30 cellular contexts compared by ENCODE assay signal in genomic region chr14:49036991-49037390, GRCh38.
"Had no signal": no experiment of that assay in that cellular context is flagged by ENCODE, and none has a peak within 500 bp of the region (broad histone marks: within the 10 kb centered on the region; RNA-seq: fewer than 3 reads in every experiment).

No MANE protein-coding gene starts in this region.

- ATAC-seq: left colon; left lung; lower lobe of right lung; mucosa of descending colon; naive thymus-derived CD4-positive, alpha-beta T cell; natural killer cell treated with Interleukin-12 subunit alpha and Interleukin-12 subunit beta and Interleukin-15 and Interleukin-18, amount 100 ng/mL, for 72 hours; pancreas; right cardiac atrium; sciatic nerve; stimulated activated memory B cell treated with anti-CD40 and anti-IgM and Interleukin-4, amounts not matched to agents 10 μg/mL and 1 μg/mL and 100 μg/mL, for 72 hours; stimulated activated naive CD8-positive, alpha-beta T cell treated with anti-CD3 and anti-CD28 coated beads, Interleukin-15, amount 100 ng/mL, for 72 hours had no signal

- H3K4me1 ChIP-seq: left lung, lower lobe of right lung, pancreas, prostate gland, spleen, testis, thyroid gland, transverse colon, upper lobe of left lung, vagina had no signal

- H3K27me3 ChIP-seq: left lung, pancreas, spleen, testis, thyroid gland, transverse colon, upper lobe of left lung, vagina had no signal

- H3K9me3 ChIP-seq: left lung, lower lobe of right lung, mucosa of descending colon, pancreas, prostate gland, spleen, testis, thyroid gland, transverse colon, upper lobe of left lung, vagina had no signal

- H3K27me3 Mint-ChIP-seq: natural killer cell treated with Interleukin-12 subunit alpha and Interleukin-12 subunit beta and Interleukin-15 and Interleukin-18, amount 100 ng/mL, for 72 hours; stimulated activated memory B cell treated with anti-CD40 and anti-IgM and Interleukin-4, amounts not matched to agents 10 μg/mL and 1 μg/mL and 100 μg/mL, for 72 hours; stimulated activated naive CD8-positive, alpha-beta T cell treated with anti-CD3 and anti-CD28 coated beads, Interleukin-15, amount 100 ng/mL, for 72 hours had no signal

- DNase-seq: hypothalamus; immature natural killer cell; kidney; left colon; left lung; lower lobe of right lung; mammary epithelial cell; mesenchymal stem cell; mucosa of descending colon; naive thymus-derived CD4-positive, alpha-beta T cell; pancreas; posterior cingulate gyrus; retina; right cardiac atrium; spleen; stimulated activated CD4-positive, alpha-beta T cell treated with anti-CD3 and anti-CD28 coated beads, Interleukin-4, amount 100 ng/mL, for 4 hours; stimulated activated CD8-positive, alpha-beta memory T cell treated with anti-CD3 and anti-CD28 coated beads, Interleukin-4, amount 100 ng/mL, for 48 hours; stimulated activated naive CD4-positive, alpha-beta T cell treated with Interleukin-2 at 50 U/mL for 16 hours; stimulated activated naive CD8-positive, alpha-beta T cell treated with anti-CD3 and anti-CD28 coated beads, Interleukin-15, amount 100 ng/mL, for 72 hours; substantia nigra; testis; thyroid gland; transverse colon; upper lobe of left lung had no signal

- H3K36me3 Mint-ChIP-seq: immature natural killer cell; naive thymus-derived CD4-positive, alpha-beta T cell; natural killer cell treated with Interleukin-12 subunit alpha and Interleukin-12 subunit beta and Interleukin-15 and Interleukin-18, amount 100 ng/mL, for 72 hours; stimulated activated memory B cell treated with anti-CD40 and anti-IgM and Interleukin-4, amounts not matched to agents 10 μg/mL and 1 μg/mL and 100 μg/mL, for 72 hours had no signal

- H3K4me3 Mint-ChIP-seq: immature natural killer cell; naive thymus-derived CD4-positive, alpha-beta T cell; natural killer cell treated with Interleukin-12 subunit alpha and Interleukin-12 subunit beta and Interleukin-15 and Interleukin-18, amount 100 ng/mL, for 72 hours; stimulated activated memory B cell treated with anti-CD40 and anti-IgM and Interleukin-4, amounts not matched to agents 10 μg/mL and 1 μg/mL and 100 μg/mL, for 72 hours; stimulated activated naive CD8-positive, alpha-beta T cell treated with anti-CD3 and anti-CD28 coated beads, Interleukin-15, amount 100 ng/mL, for 72 hours had no signal

- H3K4me3 ChIP-seq: left lung, lower lobe of right lung, mucosa of descending colon, pancreas, prostate gland, skin epidermis, spleen, testis, thyroid gland, transverse colon, upper lobe of left lung, vagina had no signal

- H3K4me1 Mint-ChIP-seq: immature natural killer cell; naive thymus-derived CD4-positive, alpha-beta T cell; stimulated activated memory B cell treated with anti-CD40 and anti-IgM and Interleukin-4, amounts not matched to agents 10 μg/mL and 1 μg/mL and 100 μg/mL, for 72 hours; stimulated activated naive CD8-positive, alpha-beta T cell treated with anti-CD3 and anti-CD28 coated beads, Interleukin-15, amount 100 ng/mL, for 72 hours had no signal

- H3K27ac Mint-ChIP-seq: immature natural killer cell; naive thymus-derived CD4-positive, alpha-beta T cell; natural killer cell treated with Interleukin-12 subunit alpha and Interleukin-12 subunit beta and Interleukin-15 and Interleukin-18, amount 100 ng/mL, for 72 hours; stimulated activated memory B cell treated with anti-CD40 and anti-IgM and Interleukin-4, amounts not matched to agents 10 μg/mL and 1 μg/mL and 100 μg/mL, for 72 hours; stimulated activated naive CD8-positive, alpha-beta T cell treated with anti-CD3 and anti-CD28 coated beads, Interleukin-15, amount 100 ng/mL, for 72 hours had no signal

- H3K36me3 ChIP-seq: left lung, lower lobe of right lung, pancreas, prostate gland, spleen, thyroid gland, transverse colon, upper lobe of left lung, vagina had no signal

- H3K9me3 Mint-ChIP-seq: naive thymus-derived CD4-positive, alpha-beta T cell; stimulated activated memory B cell treated with anti-CD40 and anti-IgM and Interleukin-4, amounts not matched to agents 10 μg/mL and 1 μg/mL and 100 μg/mL, for 72 hours; stimulated activated naive CD8-positive, alpha-beta T cell treated with anti-CD3 and anti-CD28 coated beads, Interleukin-15, amount 100 ng/mL, for 72 hours had no signal

- H3K27ac ChIP-seq: left lung, lower lobe of right lung, pancreas, prostate gland, skin epidermis, spleen, testis, thyroid gland, transverse colon, upper lobe of left lung, vagina had no signal
